In genomic region chr14:33483110-33483509, GRCh38 we compare ENCODE assay signal across 1 cellular context.
TF ChIP-seq lines count a peak whose summit lies in the region.

No MANE protein-coding gene starts in this region.

TF ChIP-seq in HepG2, 621 proteins besides CTCF, POLR2A, EP300 and RAD21 (continued from another document):
- TF ChIP-seq ZXDC (CRISPR knock-in tag; IDR thresholded peaks at IDR 0.05) = no peak
- no peak for TF ChIP-seq GMEB1 (CRISPR knock-in tag; IDR thresholded peaks at IDR 0.05; ENCODE audit: borderline replicate concordance)
- TF ChIP-seq GABPA (IDR thresholded peaks at IDR 0.05; ENCODE audit: low read depth, low read length) = no peak
- no peak for TF ChIP-seq GABPA (CRISPR knock-in tag; IDR thresholded peaks at IDR 0.05; ENCODE audit: low read depth)
- no peak for TF ChIP-seq ZNF574 (CRISPR knock-in tag; IDR thresholded peaks at IDR 0.05)
- TF ChIP-seq ZNF691 (CRISPR knock-in tag; IDR thresholded peaks at IDR 0.05; ENCODE audit: borderline replicate concordance, low read depth) = no peak
- TF ChIP-seq ZNF276 (CRISPR knock-in tag; IDR thresholded peaks at IDR 0.05; ENCODE audit: low read depth) = no peak
- TF ChIP-seq SETDB1 (CRISPR knock-in tag; IDR thresholded peaks at IDR 0.05; ENCODE audit: borderline replicate concordance) = no peak
- TF ChIP-seq ZBTB42 (CRISPR knock-in tag; IDR thresholded peaks at IDR 0.05) = no peak
- no peak for TF ChIP-seq ZBED4 (CRISPR knock-in tag; IDR thresholded peaks at IDR 0.05; ENCODE audit: borderline replicate concordance)
- no peak for TF ChIP-seq ZNF616 (CRISPR knock-in tag; IDR thresholded peaks at IDR 0.05; ENCODE audit: low read depth)
- TF ChIP-seq ZBTB8A (CRISPR knock-in tag; IDR thresholded peaks at IDR 0.05; ENCODE audit: borderline replicate concordance, low read depth) = no peak
